In the genomic region with DNA sequence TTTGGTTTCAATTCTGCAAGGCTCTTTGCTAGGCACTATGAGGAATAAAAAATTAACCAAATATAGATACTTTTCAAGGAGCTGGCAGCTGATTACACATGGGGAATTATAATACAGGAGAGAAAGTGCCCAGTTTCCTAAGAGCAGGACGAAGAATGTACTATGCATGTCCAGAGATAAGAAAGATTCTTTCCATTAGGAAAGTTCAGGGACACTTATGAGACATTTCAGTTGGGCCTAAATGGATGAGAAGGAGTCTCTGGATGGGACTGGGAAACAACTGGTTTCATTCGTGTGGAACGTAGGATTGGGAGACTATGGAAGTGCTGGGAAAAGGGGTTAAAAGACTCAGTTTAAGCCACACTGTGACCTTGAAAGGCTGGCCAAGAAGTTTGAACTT, we compare ENCODE assay signal across 19 cellular contexts.
"Had no signal": no experiment of that assay in that cellular context is flagged by ENCODE, and none has a peak within 500 bp of the region (broad histone marks: within the 10 kb centered on the region; RNA-seq: fewer than 3 reads in every experiment).

No MANE protein-coding gene starts in this region.

- H3K4me1 ChIP-seq: gastroesophageal sphincter had no signal

- H3K9me3 ChIP-seq: gastroesophageal sphincter, neutrophil, testis had no signal

- ATAC-seq: esophagus mucosa; gastroesophageal sphincter; left cardiac atrium; sciatic nerve; stimulated activated naive CD8-positive, alpha-beta T cell treated with anti-CD3 and anti-CD28 coated beads, Interleukin-15, amount 100 ng/mL, for 72 hours had no signal

- H3K27me3 ChIP-seq: dorsolateral prefrontal cortex, gastroesophageal sphincter, neutrophil, testis had no signal

- DNase-seq: cortex of kidney; dorsolateral prefrontal cortex; effector CD8-positive, alpha-beta T cell; glutamatergic neuron; kidney; left cardiac atrium; naive B cell; nephron progenitor cell; posterior cingulate gyrus; stimulated activated CD4-positive, alpha-beta T cell treated with anti-CD3 and anti-CD28 coated beads, Interleukin-2, amount 100 ng/mL, for 24 hours; stimulated activated CD4-positive, alpha-beta T cell treated with anti-CD3 and anti-CD28 coated beads, Interleukin-4, amount 100 ng/mL, for 4 hours; stimulated activated naive B cell treated with anti-CD40 and anti-IgM and Interleukin-4, amounts not matched to agents 10 μg/mL and 1 μg/mL and 100 μg/mL, for 72 hours; stimulated activated naive CD8-positive, alpha-beta T cell treated with anti-CD3 and anti-CD28 coated beads, Interleukin-15, amount 100 ng/mL, for 72 hours; testis had no signal

- H3K27ac ChIP-seq: dorsolateral prefrontal cortex, gastroesophageal sphincter, neutrophil had no signal

- H3K4me3 ChIP-seq: dorsolateral prefrontal cortex, gastroesophageal sphincter, skin epidermis, testis had no signal

- H3K36me3 ChIP-seq: gastroesophageal sphincter, neutrophil had no signal
